9 cellular contexts compared by ENCODE assay signal in the genomic region with DNA sequence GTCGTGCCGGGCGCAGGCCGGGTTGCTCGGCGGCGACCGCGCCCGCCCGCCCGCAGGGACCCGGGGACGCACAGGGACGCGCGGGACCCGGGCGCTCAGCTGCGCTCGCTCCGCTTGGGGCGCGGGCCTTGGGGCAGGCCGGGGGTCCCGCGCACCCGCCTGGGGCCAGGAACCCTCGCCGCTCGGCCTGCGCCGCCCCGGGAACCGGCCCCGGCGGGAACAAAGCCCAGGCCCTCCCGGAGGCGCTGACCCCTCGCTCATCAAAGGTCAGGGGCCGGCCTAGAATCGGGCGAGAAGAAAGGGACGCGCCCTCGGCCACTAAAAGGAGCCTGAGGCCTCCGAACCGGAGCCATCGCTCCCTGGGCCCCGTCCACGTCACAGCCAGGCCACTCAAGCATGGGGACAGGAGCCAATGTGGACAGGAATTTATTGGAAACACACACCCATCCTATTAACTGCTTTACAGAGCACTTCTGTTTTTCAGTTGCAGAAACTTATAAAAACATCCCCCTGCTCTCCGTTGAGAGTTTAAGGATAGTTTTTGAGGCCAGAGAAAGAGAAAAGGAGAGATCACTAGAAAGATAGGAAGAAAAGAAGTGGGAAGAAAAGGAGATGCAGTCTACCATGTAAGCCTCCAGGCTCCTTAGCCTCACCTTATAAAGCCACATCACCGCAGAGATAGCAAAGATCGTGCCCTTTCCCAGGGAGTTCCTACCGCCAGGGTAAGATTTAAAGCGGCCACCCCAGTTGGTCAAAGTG. TPM values are rescaled to one million over a fixed set of nuclear protein-coding genes. Genes with fewer than 3 reads are reported as not detected.
DNase-seq lines count a peak whose midpoint lies in the region; ATAC-seq, FAIRE-seq and TF ChIP-seq lines count a peak whose summit lies in the region.
"Had no signal": no experiment of that assay in that cellular context is flagged by ENCODE, and none has a peak within 500 bp of the region (broad histone marks: within the 10 kb centered on the region; RNA-seq: fewer than 3 reads in every experiment).

No MANE protein-coding gene starts in this region.

- H3K4me2 ChIP-seq in osteoblast (ENCODE audit: insufficient read depth, low read length), result peak overlapping the region; percentile 93

- no peaks in the 10 kb centered on the region for H4K20me1 ChIP-seq in osteoblast (ENCODE audit: insufficient read depth, low read length)

- no peaks in the 10 kb centered on the region for H3K27me3 ChIP-seq in osteoblast (ENCODE audit: insufficient read depth, low read length)

- peaks cover 80% of the 10 kb centered on the region for H3K4me1 ChIP-seq in osteoblast (ENCODE audit: insufficient read depth, low read length)

- TF ChIP-seq CTCF in AG04449 (IDR thresholded peaks at IDR 0.05; ENCODE audit: insufficient read depth, low read length, missing control alignments) (no peak), fibroblast of pulmonary artery (IDR thresholded peaks at IDR 0.05; ENCODE audit: low read length, missing control alignments) (no peak), osteoblast (IDR thresholded peaks at IDR 0.05; ENCODE audit: extremely low read depth, low read depth, low read length) (no peak)

- H3K79me2 ChIP-seq in osteoblast (ENCODE audit: insufficient read depth, low read length), result peaks cover 91% of the 10 kb centered on the region

- FAIRE-seq in RCC 7860 (lab: Jason Lieb, UNC), result no peak
- FAIRE-seq: islet of Langerhans had no signal

- H3K4me3 ChIP-seq in AG04449 (ENCODE audit: low read depth, low read length) (peak overlapping the region; percentile 68), fibroblast of pulmonary artery (replicated peaks; ENCODE audit: low read depth, low read length) (peak overlapping the region; percentile 65), osteoblast (ENCODE audit: insufficient read depth, low read length) (peak overlapping the region; percentile 87)

- POLR2A ChIA-PET in AG04449 (lab: Yijun Ruan, JAX), result interaction anchor here (1.5 to 1.6 kb wide), 2 partner anchors 153 to 167 kb away, joined by 4 to 5 read pairs; no protein-coding TSS in a partner anchor

- no peak for DNase-seq in AG04449 (ENCODE audit: low read depth, low spot score)
- peak; percentile 42 for DNase-seq in RCC 7860 (ENCODE audit: low spot score)
- peak; percentile 22 for DNase-seq in fibroblast of pulmonary artery (ENCODE audit: low read depth)
- DNase-seq in osteoblast (ENCODE audit: insufficient read length, low spot score, missing footprints), result peak; percentile 68
- no peak for DNase-seq in UCSD-AML1 (lab: John Stamatoyannopoulos, UW; ENCODE audit: unreplicated experiment)
- DNase-seq in stimulated activated CD4-positive, alpha-beta T cell treated with anti-CD3 and anti-CD28 coated beads, Interleukin-4, amount 100 ng/mL, for 4 hours, result no peak

- peak overlapping the region; percentile 77 for H2AFZ ChIP-seq in osteoblast (ENCODE audit: low read length)

- H3K27ac ChIP-seq in osteoblast (ENCODE audit: low read depth, low read length), result peak overlapping the region; percentile 82

- CTCF ChIA-PET in AG04449 (lab: Yijun Ruan, JAX), result interaction anchor here (1.3 to 6.8 kb wide), 4 partner anchors 11 to 829 kb away, joined by 3 to 32 read pairs (median 4); no protein-coding TSS in a partner anchor

- H3K9me3 ChIP-seq in osteoblast (ENCODE audit: low read depth, low read length), result no peaks in the 10 kb centered on the region

- ATAC-seq in GM21390 (IDR thresholded peaks at IDR 0.05; ENCODE audit: unreplicated experiment) (peak; percentile 4), HG03521 (IDR thresholded peaks at IDR 0.05; ENCODE audit: unreplicated experiment) (no peak)

- H3K36me3 ChIP-seq in osteoblast (ENCODE audit: insufficient read depth, low read length), result no peaks in the 10 kb centered on the region

RNA-seq across cellular contexts. Expression of a gene that starts 0.5 kb away (rescaled TPM):
- total RNA-seq in osteoblast, result 14.1 and 14.5 TPM in 2 replicates

Comparison
In these comparisons a context has a peak if more than half of its experiments do, and no peak if none do; other contexts are left out.
1. DNase-seq: peak in RCC 7860 (single experiment), fibroblast of pulmonary artery (single experiment) and osteoblast (single experiment); none in AG04449 (single experiment), UCSD-AML1 (single experiment) and stimulated activated CD4-positive, alpha-beta T cell treated with anti-CD3 and anti-CD28 coated beads, Interleukin-4, amount 100 ng/mL, for 4 hours (0 of 2).
2. Peak in every context shown above with its lines, with median percentiles within 50 percentile points of each other: H3K4me3 ChIP-seq.